In genomic region chr1:154557248-154557938, GRCh38 we compare ENCODE assay signal across 9 cellular contexts. TPM values are rescaled to one million over a fixed set of nuclear protein-coding genes. Genes with fewer than 3 reads are reported as not detected.
DNase-seq lines count a peak whose midpoint lies in the region; ATAC-seq and TF ChIP-seq lines count a peak whose summit lies in the region.
"Had no signal": no experiment of that assay in that cellular context is flagged by ENCODE, and none has a peak within 500 bp of the region (broad histone marks: within the 10 kb centered on the region; RNA-seq: fewer than 3 reads in every experiment).

No MANE protein-coding gene starts in this region.

- H3K36me3 Mint-ChIP-seq in activated T-cell treated with anti-CD3 and anti-CD28 coated beads, Interleukin-2, amount 50 U/mL, for 72 hours (ENCODE audit: insufficient read depth in 2 of 2): peaks cover 7 to 28% of the 10 kb centered on the region in 2 donors

- peak overlapping the region; percentile 88 for H3K27ac Mint-ChIP-seq in activated T-cell treated with anti-CD3 and anti-CD28 coated beads, Interleukin-2, amount 50 U/mL, for 72 hours

- H3K4me1 ChIP-seq in adrenal gland (replicated peaks in 1 of 2): peaks cover 17 to 32% of the 10 kb centered on the region in 2 donors
- peaks cover 0 to 45% (median 20%) of the 10 kb centered on the region in 4 donors for H3K4me1 ChIP-seq in tibial nerve

- TF ChIP-seq EP300 in tibial nerve (IDR thresholded peaks at IDR 0.05): no peak

- no peak for TF ChIP-seq POLR2A in adrenal gland (IDR thresholded peaks at IDR 0.05)
- no peak for TF ChIP-seq POLR2A in lower leg skin (IDR thresholded peaks at IDR 0.05)
- TF ChIP-seq POLR2A in tibial nerve (IDR thresholded peaks at IDR 0.05): no peak

- ATAC-seq in activated T-cell treated with anti-CD3 and anti-CD28 coated beads, Interleukin-2, amount 50 U/mL, for 72 hours (replicated peaks in 1 of 2): no peak

- peak overlapping the region in 2 of 5 donors; percentile 94 to 98 for H3K27ac ChIP-seq in adrenal gland
- peak overlapping the region; percentile 80 to 98 (median 84) for H3K27ac ChIP-seq in tibial nerve

- intact Hi-C loops in adrenal gland (cut with DNase I) (loop anchor here in 1 of 2 donors (5.0 kb wide), 1 partner anchor 65 kb away; no protein-coding TSS in a partner anchor), lower leg skin (cut with DNase I; ENCODE audit: low total_unique reads) (no loop called here)

- H3K36me3 ChIP-seq in adrenal gland (replicated peaks in 1 of 2): peaks cover 0 to 34% of the 10 kb centered on the region in 2 donors
- H3K36me3 ChIP-seq in tibial nerve: peaks cover 0 to 36% (median 12%) of the 10 kb centered on the region in 3 donors

- H3K4me3 ChIP-seq in adrenal gland (peak overlapping the region in 3 of 4 donors; percentile 49 to 94 (median 75)), lower leg skin (ENCODE audit: low read depth, poor library complexity, severe bottlenecking) (peak overlapping the region; percentile 84), tibial nerve (peak overlapping the region; percentile 70 to 97 (median 76))

- H3K4me1 Mint-ChIP-seq in activated T-cell treated with anti-CD3 and anti-CD28 coated beads, Interleukin-2, amount 50 U/mL, for 72 hours (ENCODE audit: low read depth): peaks cover 50% of the 10 kb centered on the region

- DNase-seq in activated T-cell treated with anti-CD3 and anti-CD28 coated beads, Interleukin-2, amount 50 U/mL, for 72 hours: no peak
- DNase-seq in activated T-cell treated with anti-CD3 and anti-CD28 coated beads for 4 hours (no peak), adrenal gland (no peak), lower leg skin (ENCODE audit: low spot score in 2 of 2) (no peak), tibial nerve (ENCODE audit: low spot score in 2 of 2) (no peak), AG08395 (ENCODE audit: low spot score) (no peak), NCI-H1105 (lab: John Stamatoyannopoulos, UW) (no peak), SW 1271 (lab: John Stamatoyannopoulos, UW) (no peak)
- DNase-seq: NCI-H1105 treated with DMSO at 0.1 percent for 48 hours had no signal

- H3K9me3 Mint-ChIP-seq in activated T-cell treated with anti-CD3 and anti-CD28 coated beads, Interleukin-2, amount 50 U/mL, for 72 hours: no peaks in the 10 kb centered on the region

- no peaks in the 10 kb centered on the region for H3K27me3 ChIP-seq in adrenal gland
- H3K27me3 ChIP-seq in tibial nerve: no peaks in the 10 kb centered on the region

- 12 to 16% (median 14%) methylated on average over 7 of the region's 7 CpGs for WGBS in adrenal gland, 4 donors
- 6 to 8% methylated on average over 7 of the region's 7 CpGs for WGBS in lower leg skin, 2 donors
- WGBS in tibial nerve, 2 donors: 14% methylated on average over 7 of the region's 7 CpGs

- TF ChIP-seq CTCF in adrenal gland (IDR thresholded peaks at IDR 0.05): no peak
- TF ChIP-seq CTCF in lower leg skin (IDR thresholded peaks at IDR 0.05): no peak
- TF ChIP-seq CTCF in tibial nerve (IDR thresholded peaks at IDR 0.05): no peak

- H3K9me3 ChIP-seq in adrenal gland (replicated peaks in 1 of 3) (no peaks in the 10 kb centered on the region), tibial nerve (no peaks in the 10 kb centered on the region)

- peak overlapping the region; percentile 91 to 96 for H3K4me3 Mint-ChIP-seq in activated T-cell treated with anti-CD3 and anti-CD28 coated beads, Interleukin-2, amount 50 U/mL, for 72 hours

- no peaks in the 10 kb centered on the region for H3K27me3 Mint-ChIP-seq in activated T-cell treated with anti-CD3 and anti-CD28 coated beads, Interleukin-2, amount 50 U/mL, for 72 hours (ENCODE audit: low read depth)

RNA-seq across cellular contexts. Expression of gene UBE2Q1, which starts 1.1 kb away (rescaled TPM):
- 100 to 1,000 TPM in 1 of 2 donors, 10 to 100 TPM in 1; 99.6 to 102 TPM for total RNA-seq in activated T-cell treated with anti-CD3 and anti-CD28 coated beads, Interleukin-2, amount 50 U/mL, for 72 hours
- total RNA-seq in adrenal gland (100 to 1,000 TPM in 2 of 8 donors, 10 to 100 TPM in 6; 15.7 to 102 (median 54.2) TPM), lower leg skin (10 to 100 TPM; 24.1 to 40.0 (median 32.2) TPM), tibial nerve (10 to 100 TPM; 14.9 to 69.8 (median 18.9) TPM)
- polyA plus RNA-seq in adrenal gland: 10 to 100 TPM; 31.1 to 83.8 (median 33.2) TPM

RNA-seq across cellular contexts. Expression of gene CHRNB2, which starts 10.2 kb away (rescaled TPM):
- total RNA-seq in activated T-cell treated with anti-CD3 and anti-CD28 coated beads, Interleukin-2, amount 50 U/mL, for 72 hours: under 1 TPM in 1 of 2 donors, not detected in 1; 0.05 TPM
- total RNA-seq in adrenal gland (1 to 10 TPM in 3 of 8 donors, under 1 TPM in 5; 0.06 to 2.2 (median 0.51) TPM), lower leg skin (under 1 TPM; 0.08 to 0.52 (median 0.26) TPM), tibial nerve (not detected)
- polyA plus RNA-seq in adrenal gland: 1 to 10 TPM in 2 of 3 donors, under 1 TPM in 1; 0.37 to 1.9 (median 1.6) TPM

RNA-seq across cellular contexts. Expression of gene ADAR, which starts 50.6 kb away (rescaled TPM):
- total RNA-seq in activated T-cell treated with anti-CD3 and anti-CD28 coated beads, Interleukin-2, amount 50 U/mL, for 72 hours: 100 to 1,000 TPM; 257 to 305 TPM
- 100 to 1,000 TPM; 100 to 160 (median 127) TPM for total RNA-seq in adrenal gland
- polyA plus RNA-seq in adrenal gland: 100 to 1,000 TPM in 1 of 3 donors, 10 to 100 TPM in 2; 18.5 to 123 (median 30.0) TPM
- 100 to 1,000 TPM in 1 of 4 donors, 10 to 100 TPM in 3; 54.3 to 105 (median 73.6) TPM for total RNA-seq in lower leg skin
- total RNA-seq in tibial nerve: 100 to 1,000 TPM; 105 to 120 (median 107) TPM

RNA-seq across cellular contexts. Expression of gene SHE, which starts 55.2 kb away (rescaled TPM):
- total RNA-seq in activated T-cell treated with anti-CD3 and anti-CD28 coated beads, Interleukin-2, amount 50 U/mL, for 72 hours: under 1 TPM; 0.19 to 0.49 TPM
- total RNA-seq in adrenal gland (10 to 100 TPM; 15.1 to 30.7 (median 19.2) TPM), lower leg skin (1 to 10 TPM; 4.0 to 8.0 (median 6.1) TPM), tibial nerve (10 to 100 TPM in 3 of 4 donors, 1 to 10 TPM in 1; 9.0 to 24.6 (median 18.0) TPM)
- 10 to 100 TPM; 11.4 to 14.7 (median 12.7) TPM for polyA plus RNA-seq in adrenal gland

RNA-seq across cellular contexts. Expression of gene TDRD10, which starts 55.4 kb away (rescaled TPM):
- under 1 TPM in 1 of 2 donors, not detected in 1; 0.86 TPM for total RNA-seq in activated T-cell treated with anti-CD3 and anti-CD28 coated beads, Interleukin-2, amount 50 U/mL, for 72 hours
- 1 to 10 TPM in 6 of 8 donors, under 1 TPM in 1, not detected in 1; 0.87 to 7.5 (median 3.6) TPM for total RNA-seq in adrenal gland
- polyA plus RNA-seq in adrenal gland: 10 to 100 TPM in 2 of 3 donors, 1 to 10 TPM in 1; 1.3 to 24.9 (median 22.8) TPM
- 1 to 10 TPM in 1 of 4 donors, under 1 TPM in 2, not detected in 1; 0.57 to 1.5 (median 0.83) TPM for total RNA-seq in lower leg skin
- total RNA-seq in tibial nerve: 1 to 10 TPM; 6.7 to 9.0 (median 7.6) TPM
